11 cellular contexts compared by ENCODE assay signal in genomic region chr15:89379423-89379735, GRCh38. TPM values are rescaled to one million over a fixed set of nuclear protein-coding genes. Genes with fewer than 3 reads are reported as not detected.
DNase-seq lines count a peak whose midpoint lies in the region; ATAC-seq and TF ChIP-seq lines count a peak whose summit lies in the region.
"Had no signal": no experiment of that assay in that cellular context is flagged by ENCODE, and none has a peak within 500 bp of the region (broad histone marks: within the 10 kb centered on the region; RNA-seq: fewer than 3 reads in every experiment).

No MANE protein-coding gene starts in this region.

- H3K4me1 Mint-ChIP-seq in stimulated activated naive CD8-positive, alpha-beta T cell treated with anti-CD3 and anti-CD28 coated beads, Interleukin-15, Interleukin-2, amounts not matched to agents 100 ng/mL and 50 ng/mL, for 24 hours (ENCODE audit: low read depth), result peaks cover 5% of the 10 kb centered on the region
- H3K4me1 Mint-ChIP-seq in naive thymus-derived CD4-positive, alpha-beta T cell, result peaks cover 0 to 20% (median 8%) of the 10 kb centered on the region in 7 donors

- no peak overlapping the region for H3K9ac ChIP-seq in colonic mucosa (ENCODE audit: low read depth in 2 of 2, low read length in 2 of 2)

- H3K27me3 ChIP-seq in colonic mucosa, result peaks cover 57% of the 10 kb centered on the region
- peaks cover 2 to 6% of the 10 kb centered on the region in 2 donors for H3K27me3 ChIP-seq in naive thymus-derived CD4-positive, alpha-beta T cell (ENCODE audit: control insufficient read depth in 2 of 2, insufficient read depth in 2 of 2, low read length in 2 of 2)

- H3K9me3 ChIP-seq in colonic mucosa, result no peaks in the 10 kb centered on the region
- no peaks in the 10 kb centered on the region for H3K9me3 ChIP-seq in naive thymus-derived CD4-positive, alpha-beta T cell (ENCODE audit: control insufficient read depth in 2 of 3, low read length in 3 of 3)

- H3K9me3 Mint-ChIP-seq in stimulated activated naive CD8-positive, alpha-beta T cell treated with anti-CD3 and anti-CD28 coated beads, Interleukin-15, Interleukin-2, amounts not matched to agents 100 ng/mL and 50 ng/mL, for 24 hours, result no peaks in the 10 kb centered on the region
- no peaks in the 10 kb centered on the region for H3K9me3 Mint-ChIP-seq in naive thymus-derived CD4-positive, alpha-beta T cell

- no peaks in the 10 kb centered on the region for H3K4me1 ChIP-seq in colonic mucosa
- no peaks in the 10 kb centered on the region for H3K4me1 ChIP-seq in naive thymus-derived CD4-positive, alpha-beta T cell (ENCODE audit: control insufficient read depth in 2 of 2, insufficient read depth in 2 of 2, low read length in 2 of 2)

- CTCF ChIA-PET in naive thymus-derived CD4-positive, alpha-beta T cell (lab: Charles Lee), result interaction anchor here (1.2 kb wide), 1 partner anchor 51 kb away, joined by 3 read pairs; no protein-coding TSS in a partner anchor

- no peaks in the 10 kb centered on the region for H3K36me3 ChIP-seq in colonic mucosa
- no peaks in the 10 kb centered on the region for H3K36me3 ChIP-seq in naive thymus-derived CD4-positive, alpha-beta T cell (ENCODE audit: control insufficient read depth in 2 of 3, insufficient read depth in 3 of 3, low read length in 3 of 3)

- H3K36me3 Mint-ChIP-seq in stimulated activated naive CD8-positive, alpha-beta T cell treated with anti-CD3 and anti-CD28 coated beads, Interleukin-15, Interleukin-2, amounts not matched to agents 100 ng/mL and 50 ng/mL, for 24 hours (ENCODE audit: low read depth), result no peaks in the 10 kb centered on the region
- H3K36me3 Mint-ChIP-seq in naive thymus-derived CD4-positive, alpha-beta T cell, result no peaks in the 10 kb centered on the region

- no peak overlapping the region for H3K27ac ChIP-seq in colonic mucosa
- no peak overlapping the region for H3K27ac ChIP-seq in naive thymus-derived CD4-positive, alpha-beta T cell (ENCODE audit: low read depth, low read length)

- peak overlapping the region; percentile 17 for H3K4me3 Mint-ChIP-seq in stimulated activated naive CD8-positive, alpha-beta T cell treated with anti-CD3 and anti-CD28 coated beads, Interleukin-15, Interleukin-2, amounts not matched to agents 100 ng/mL and 50 ng/mL, for 24 hours
- H3K4me3 Mint-ChIP-seq in naive thymus-derived CD4-positive, alpha-beta T cell, result peak overlapping the region in 9 of 10 donors; percentile 38 to 84 (median 70)

- DNase-seq in stimulated activated naive CD8-positive, alpha-beta T cell treated with anti-CD3 and anti-CD28 coated beads, Interleukin-15, Interleukin-2, amounts not matched to agents 100 U/mL and 50 U/mL, for 24 hours, result no peak
- DNase-seq in colonic mucosa (no peak), NOMO-1 treated with DMSO at 0.1 percent for 48 hours (lab: John Stamatoyannopoulos, UW; ENCODE audit: unreplicated experiment) (no peak), DMS114 treated with DMSO at 0.1 percent for 48 hours (lab: John Stamatoyannopoulos, UW; ENCODE audit: unreplicated experiment) (no peak), DMS 273 treated with DMSO at 0.1 percent for 48 hours (lab: John Stamatoyannopoulos, UW) (no peak)
- no peak for DNase-seq in naive thymus-derived CD4-positive, alpha-beta T cell
- no peak for DNase-seq in activated CD4-positive, CD25-positive, alpha-beta regulatory T cell treated with anti-CD3 and anti-CD28 coated beads, Interleukin-2, amount 50 U/mL, for 72 hours
- DNase-seq: GDM1, NCI-H2081, small intestine had no signal

- POLR2A ChIA-PET in naive thymus-derived CD4-positive, alpha-beta T cell (lab: Charles Lee), result no interaction called here

- no peak for TF ChIP-seq CTCF in colonic mucosa (IDR thresholded peaks at IDR 0.05)

- H3K4me3 ChIP-seq in colonic mucosa, result peak overlapping the region; percentile 31
- H3K4me3 ChIP-seq in naive thymus-derived CD4-positive, alpha-beta T cell (ENCODE audit: low read length), result peak overlapping the region; percentile 27

- intact Hi-C loops in colonic mucosa (cut with DNase I), result no loop called here
- intact Hi-C loops in naive thymus-derived CD4-positive, alpha-beta T cell (cut with micrococcal nuclease), result loop anchor here in 1 of 2 donors (2.0 kb wide), 2 partner anchors 21 to 45 kb away; partner anchors contain the start of gene POLG

- peaks cover 75% of the 10 kb centered on the region for H3K27me3 Mint-ChIP-seq in stimulated activated naive CD8-positive, alpha-beta T cell treated with anti-CD3 and anti-CD28 coated beads, Interleukin-15, Interleukin-2, amounts not matched to agents 100 ng/mL and 50 ng/mL, for 24 hours
- peaks cover 65 to 88% (median 70%) of the 10 kb centered on the region in 5 donors for H3K27me3 Mint-ChIP-seq in naive thymus-derived CD4-positive, alpha-beta T cell

- no peak for ATAC-seq in stimulated activated naive CD8-positive, alpha-beta T cell treated with anti-CD3 and anti-CD28 coated beads, Interleukin-15, Interleukin-2, amounts not matched to agents 100 U/mL and 50 U/mL, for 24 hours
- ATAC-seq in naive thymus-derived CD4-positive, alpha-beta T cell, result no peak

- no peak overlapping the region for H3K27ac Mint-ChIP-seq in stimulated activated naive CD8-positive, alpha-beta T cell treated with anti-CD3 and anti-CD28 coated beads, Interleukin-15, Interleukin-2, amounts not matched to agents 100 ng/mL and 50 ng/mL, for 24 hours
- H3K27ac Mint-ChIP-seq in naive thymus-derived CD4-positive, alpha-beta T cell, result no peak overlapping the region

RNA-seq across cellular contexts. Expression of gene POLG, which starts 44.8 kb away (rescaled TPM):
- total RNA-seq in colonic mucosa, result 10 to 100 TPM; 70.8 to 86.8 TPM
- 100 to 1,000 TPM; 121 to 136 (median 129) TPM for total RNA-seq in naive thymus-derived CD4-positive, alpha-beta T cell
- polyA plus RNA-seq in naive thymus-derived CD4-positive, alpha-beta T cell, result 10 to 100 TPM; 24.0 to 61.3 TPM
